Comparison of ENCODE assay signal across 2 cellular contexts in the genomic region with DNA sequence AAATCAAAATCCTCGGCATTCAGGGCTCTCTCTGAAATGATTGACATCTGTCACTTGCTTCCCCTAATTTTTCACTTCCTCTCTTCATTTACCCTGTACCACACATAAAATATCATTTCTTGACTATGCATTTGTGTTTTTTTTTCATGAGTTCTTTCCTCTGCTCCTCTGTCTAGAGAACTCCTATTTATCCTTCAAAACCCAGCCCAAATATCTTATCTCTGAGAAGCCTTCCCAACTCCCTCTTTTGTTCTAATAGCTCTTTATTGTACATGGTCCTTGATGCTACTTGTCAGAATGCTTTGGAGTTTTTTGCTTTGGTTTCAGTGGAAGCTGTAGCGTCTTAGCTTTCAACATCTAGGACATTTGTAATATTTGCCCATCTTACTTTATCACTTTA.
TF ChIP-seq lines count a peak whose summit lies in the region.

No MANE protein-coding gene starts in this region.

TF ChIP-seq in SK-N-SH treated with all-trans-retinoic acid at 6 μM for 48 hours, 23 proteins besides CTCF, POLR2A, EP300 and RAD21 (continued from another document):
- TF ChIP-seq, protein P1, sequence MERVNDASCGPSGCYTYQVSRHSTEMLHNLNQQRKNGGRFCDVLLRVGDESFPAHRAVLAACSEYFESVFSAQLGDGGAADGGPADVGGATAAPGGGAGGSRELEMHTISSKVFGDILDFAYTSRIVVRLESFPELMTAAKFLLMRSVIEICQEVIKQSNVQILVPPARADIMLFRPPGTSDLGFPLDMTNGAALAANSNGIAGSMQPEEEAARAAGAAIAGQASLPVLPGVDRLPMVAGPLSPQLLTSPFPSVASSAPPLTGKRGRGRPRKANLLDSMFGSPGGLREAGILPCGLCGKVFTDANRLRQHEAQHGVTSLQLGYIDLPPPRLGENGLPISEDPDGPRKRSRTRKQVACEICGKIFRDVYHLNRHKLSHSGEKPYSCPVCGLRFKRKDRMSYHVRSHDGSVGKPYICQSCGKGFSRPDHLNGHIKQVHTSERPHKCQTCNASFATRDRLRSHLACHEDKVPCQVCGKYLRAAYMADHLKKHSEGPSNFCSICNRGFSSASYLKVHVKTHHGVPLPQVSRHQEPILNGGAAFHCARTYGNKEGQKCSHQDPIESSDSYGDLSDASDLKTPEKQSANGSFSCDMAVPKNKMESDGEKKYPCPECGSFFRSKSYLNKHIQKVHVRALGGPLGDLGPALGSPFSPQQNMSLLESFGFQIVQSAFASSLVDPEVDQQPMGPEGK (CRISPR knock-in tag; IDR thresholded peaks at IDR 0.05; ENCODE audit: borderline replicate concordance) = no peak
TF ChIP-seq in SK-N-SH treated with all-trans-retinoic acid at 6 μM for 48 hours: peak in this region for 1.

TF ChIP-seq in SK-N-SH, 30 proteins besides CTCF, POLR2A, EP300 and RAD21:
- TF ChIP-seq, protein P2, sequence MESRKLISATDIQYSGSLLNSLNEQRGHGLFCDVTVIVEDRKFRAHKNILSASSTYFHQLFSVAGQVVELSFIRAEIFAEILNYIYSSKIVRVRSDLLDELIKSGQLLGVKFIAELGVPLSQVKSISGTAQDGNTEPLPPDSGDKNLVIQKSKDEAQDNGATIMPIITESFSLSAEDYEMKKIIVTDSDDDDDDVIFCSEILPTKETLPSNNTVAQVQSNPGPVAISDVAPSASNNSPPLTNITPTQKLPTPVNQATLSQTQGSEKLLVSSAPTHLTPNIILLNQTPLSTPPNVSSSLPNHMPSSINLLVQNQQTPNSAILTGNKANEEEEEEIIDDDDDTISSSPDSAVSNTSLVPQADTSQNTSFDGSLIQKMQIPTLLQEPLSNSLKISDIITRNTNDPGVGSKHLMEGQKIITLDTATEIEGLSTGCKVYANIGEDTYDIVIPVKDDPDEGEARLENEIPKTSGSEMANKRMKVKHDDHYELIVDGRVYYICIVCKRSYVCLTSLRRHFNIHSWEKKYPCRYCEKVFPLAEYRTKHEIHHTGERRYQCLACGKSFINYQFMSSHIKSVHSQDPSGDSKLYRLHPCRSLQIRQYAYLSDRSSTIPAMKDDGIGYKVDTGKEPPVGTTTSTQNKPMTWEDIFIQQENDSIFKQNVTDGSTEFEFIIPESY (IDR thresholded peaks at IDR 0.05; ENCODE audit: borderline replicate concordance, low read depth) = no peak
TF ChIP-seq in SK-N-SH: peak in this region for 0.
